Comparison of ENCODE assay signal across 8 cellular contexts in the genomic region with DNA sequence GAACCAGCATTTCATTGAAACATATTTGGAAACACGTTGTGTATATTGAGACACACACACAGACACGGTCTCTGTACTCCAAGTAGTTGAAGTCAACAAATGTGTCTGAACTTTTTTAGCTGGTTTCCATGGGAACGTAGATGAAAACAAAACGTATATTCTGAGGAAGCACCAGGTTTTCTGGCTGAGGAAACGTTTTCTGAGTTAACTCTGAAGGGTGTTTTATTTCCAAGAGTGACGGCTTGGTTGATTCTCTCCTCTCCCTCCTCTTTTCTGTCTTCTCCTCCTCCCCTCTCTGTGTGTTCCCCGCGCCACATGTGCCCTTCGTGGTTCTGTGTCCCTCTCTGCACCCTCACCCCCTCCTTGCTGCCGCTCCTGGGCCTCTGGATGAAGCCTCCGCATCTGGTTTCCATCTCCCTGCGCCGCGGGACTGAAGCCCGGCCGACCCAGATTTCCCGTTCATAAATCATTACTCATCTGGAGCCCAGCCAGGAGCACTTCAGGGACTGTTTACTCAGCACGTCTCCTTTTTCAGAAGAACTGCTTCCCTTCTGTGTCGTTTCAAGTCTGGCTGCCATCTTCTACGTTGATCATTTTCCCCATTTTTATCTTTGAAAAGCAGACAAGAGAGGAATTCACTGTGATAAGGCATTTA.
DNase-seq lines count a peak whose midpoint lies in the region; ATAC-seq, FAIRE-seq and TF ChIP-seq lines count a peak whose summit lies in the region.

No MANE protein-coding gene starts in this region.

- H3F3A ChIP-seq in PC-9 (ENCODE audit: insufficient read depth, low read depth): peaks cover 16% of the 10 kb centered on the region; the same call in 1 of the 2 replicates
- no peaks in the 10 kb centered on the region for H3F3A ChIP-seq in MM.1S (ENCODE audit: insufficient read depth, low read length)

- no peak for TF ChIP-seq RAD21 in HepG2 (CRISPR knock-in tag; IDR thresholded peaks at IDR 0.05)

- ATAC-seq in HepG2: peak; percentile 80

- H4K20me1 ChIP-seq in PC-9 (ENCODE audit: insufficient read depth) (no peaks in the 10 kb centered on the region), mammary epithelial cell (ENCODE audit: insufficient read depth, low read length) (no peaks in the 10 kb centered on the region), HepG2 (ENCODE audit: insufficient read depth, low read length) (no peaks in the 10 kb centered on the region), MM.1S (ENCODE audit: insufficient read depth, low read length) (no peaks in the 10 kb centered on the region)

- TF ChIP-seq POLR2A in HepG2 (IDR thresholded peaks at IDR 0.05; ENCODE audit: insufficient read depth in 1 of 2, low read depth in 2 of 2, low read length in 2 of 2): no peak

- H3K27me3 ChIP-seq in AG04450 (ENCODE audit: control insufficient read depth, insufficient read depth, low read length) (no peaks in the 10 kb centered on the region), PC-9 (ENCODE audit: insufficient read depth, low read depth) (no peaks in the 10 kb centered on the region), mammary epithelial cell (ENCODE audit: insufficient read depth, low read length) (no peaks in the 10 kb centered on the region), HepG2 (ENCODE audit: control insufficient read depth in 1 of 2, insufficient read depth in 2 of 2, low read length in 2 of 2) (peaks cover 0 to 23% of the 10 kb centered on the region in 2 experiments; a peak in 4 of 5 replicates), MM.1S (replicated peaks; ENCODE audit: insufficient read depth, low read length) (no peaks in the 10 kb centered on the region)

- CTCF ChIA-PET in AG04450 (lab: Charles Lee) (interaction anchor here (0.8 to 1.9 kb wide), 8 partner anchors 15 to 281 kb away, joined by 3 to 6 read pairs (median 4); no protein-coding TSS in a partner anchor), PC-9 (lab: Charles Lee) (no interaction called here), mammary epithelial cell (lab: Charles Lee; ENCODE audit: low non-redundant PET) (no interaction called here), HepG2 (lab: Yijun Ruan, JAX; ENCODE audit: low intra/inter-chr PET ratio, low total read pairs) (no interaction called here)

- no peaks in the 10 kb centered on the region for H3K4me1 Mint-ChIP-seq in glutamatergic neuron (ENCODE audit: low read depth, unreplicated experiment)

- no peaks in the 10 kb centered on the region for H3K9me3 Mint-ChIP-seq in glutamatergic neuron (ENCODE audit: unreplicated experiment)

- dilution Hi-C loops in mammary epithelial cell (cut with HindIII; ENCODE audit: low sequenced_read_pairs): loop anchor here (10.0 kb wide), 1 partner anchor 56 kb away; no protein-coding TSS in a partner anchor

- POLR2A ChIA-PET in AG04450 (lab: Yijun Ruan, JAX) (interaction anchor here (0.6 to 2.6 kb wide), 13 partner anchors 9 to 163 kb away, joined by 3 to 26 read pairs (median 4); no protein-coding TSS in a partner anchor), PC-9 (lab: Charles Lee; ENCODE audit: unreplicated experiment) (interaction anchor here (0.6 to 0.7 kb wide), 3 partner anchors 38 to 198 kb away, joined by 3 to 7 read pairs (median 4); no protein-coding TSS in a partner anchor), HepG2 (lab: Yijun Ruan, JAX) (no interaction called here)

- H3K9me3 ChIP-seq in AG04450 (ENCODE audit: control insufficient read depth, insufficient read depth, low read length): no peaks in the 10 kb centered on the region
- H3K9me3 ChIP-seq in PC-9 (ENCODE audit: insufficient read depth, low read depth): no peaks in the 10 kb centered on the region
- H3K9me3 ChIP-seq in mammary epithelial cell (replicated peaks; ENCODE audit: insufficient read depth, low read length): no peaks in the 10 kb centered on the region
- no peaks in the 10 kb centered on the region for H3K9me3 ChIP-seq in HepG2 (ENCODE audit: low read length)
- H3K9me3 ChIP-seq in MM.1S (replicated peaks; ENCODE audit: insufficient read depth, low read length): no peaks in the 10 kb centered on the region

- H3K27me3 Mint-ChIP-seq in glutamatergic neuron (ENCODE audit: unreplicated experiment): no peaks in the 10 kb centered on the region

- H3K4me2 ChIP-seq in PC-9: peak overlapping the region; percentile 86
- H3K4me2 ChIP-seq in mammary epithelial cell (ENCODE audit: insufficient read depth, low read depth, low read length): peak overlapping the region; percentile 78
- H3K4me2 ChIP-seq in HepG2 (ENCODE audit: low read depth, low read length): peak overlapping the region; percentile 37; the same call in 1 of the 2 replicates
- H3K4me2 ChIP-seq in MM.1S (ENCODE audit: low read depth, low read length): no peak overlapping the region

- no peak overlapping the region for H3K4me3 Mint-ChIP-seq in glutamatergic neuron (ENCODE audit: unreplicated experiment)

- H3K36me3 Mint-ChIP-seq in glutamatergic neuron (ENCODE audit: unreplicated experiment): no peaks in the 10 kb centered on the region

- intact Hi-C loops in PC-9 (cut with micrococcal nuclease; ENCODE audit: unreplicated experiment): loop anchor here (5.0 kb wide), 1 partner anchor 181 kb away; no protein-coding TSS in a partner anchor
- intact Hi-C loops in mammary epithelial cell (cut with micrococcal nuclease): loop anchor here (10.0 kb wide), 1 partner anchor 194 kb away; a partner anchor contains a TSS
- intact Hi-C loops in HepG2 (cut with micrococcal nuclease; ENCODE audit: unreplicated experiment): loop anchor here (1.0 kb wide), 1 partner anchor 24 kb away; no protein-coding TSS in a partner anchor

- H3K4me1 ChIP-seq in PC-9 (replicated peaks; ENCODE audit: insufficient read depth): peaks cover 19% of the 10 kb centered on the region
- H3K4me1 ChIP-seq in mammary epithelial cell (ENCODE audit: insufficient read depth, low read length): peaks cover 28% of the 10 kb centered on the region
- peaks cover 11% of the 10 kb centered on the region for H3K4me1 ChIP-seq in HepG2 (ENCODE audit: insufficient read depth, low read length)
- H3K4me1 ChIP-seq in MM.1S (ENCODE audit: low read length): no peaks in the 10 kb centered on the region

- H3K4me3 ChIP-seq in AG04450 (ENCODE audit: low read depth, low read length) (peak overlapping the region; percentile 14), PC-9 (peak overlapping the region; percentile 51; the same call in 1 of the 2 replicates), mammary epithelial cell (replicated peaks in 1 of 3; ENCODE audit: insufficient read depth in 1 of 3, low read depth in 2 of 3, low read length in 3 of 3) (peak overlapping the region in 1 of 3 experiments; percentile 6), HepG2 (replicated peaks in 1 of 3; ENCODE audit: insufficient read depth in 1 of 3, low read depth in 2 of 3, low read length in 3 of 3) (no peak overlapping the region; a peak in 1 of 6 replicates), MM.1S (ENCODE audit: low read length) (no peak overlapping the region)

- H3K27ac Mint-ChIP-seq in glutamatergic neuron (ENCODE audit: unreplicated experiment): no peak overlapping the region

- in situ Hi-C loops in mammary epithelial cell (cut with MboI; ENCODE audit: low sequenced_read_pairs in 2 of 2): no loop called here
- in situ Hi-C loops in HepG2 (cut with HindIII; ENCODE audit: extremely low pct_ligation_motif_present, low pct_unique_long_range_greater_than_20kb): no loop called here

- peak overlapping the region; percentile 35 for H3K9ac ChIP-seq in mammary epithelial cell (ENCODE audit: insufficient read depth, low read length)
- no peak overlapping the region for H3K9ac ChIP-seq in HepG2 (ENCODE audit: insufficient read depth, low read depth, low read length)
- H3K9ac ChIP-seq in MM.1S (ENCODE audit: low read length): no peak overlapping the region

- H3K36me3 ChIP-seq in PC-9 (ENCODE audit: low read depth) (no peaks in the 10 kb centered on the region), mammary epithelial cell (ENCODE audit: insufficient read depth, low read length) (no peaks in the 10 kb centered on the region), HepG2 (replicated peaks in 1 of 2; ENCODE audit: control insufficient read depth in 1 of 2, insufficient read depth in 2 of 2, low read length in 2 of 2) (no peaks in the 10 kb centered on the region), MM.1S (replicated peaks; ENCODE audit: insufficient read depth, low read length) (no peaks in the 10 kb centered on the region)

- 0 out of 2 replicates have a peak, but pooled peaks cover 5% of the 10 kb centered on the region for H3K9me2 ChIP-seq in PC-9 (ENCODE audit: insufficient read depth)
- no peaks in the 10 kb centered on the region for H3K9me2 ChIP-seq in MM.1S (replicated peaks; ENCODE audit: insufficient read depth, low read length)

- 2% methylated on average over 17 of the region's 20 CpGs for WGBS in mammary epithelial cell (ENCODE audit: low coverage, missing lambda C conversion rate)
- whole genome bisulfite sequencing in HepG2 (ENCODE audit: low lambda C conversion rate): 3% methylated on average over 20 of the region's 20 CpGs

- TF ChIP-seq EP300 in HepG2 (IDR thresholded peaks at IDR 0.05; ENCODE audit: low read depth in 2 of 2, low read length in 2 of 2) (no peak), HepG2 (CRISPR knock-in tag; IDR thresholded peaks at IDR 0.05; ENCODE audit: borderline replicate concordance) (no peak)

- TF ChIP-seq CTCF in AG04450 (IDR thresholded peaks at IDR 0.05; ENCODE audit: low read depth, low read length) (no peak), PC-9 (conservative IDR thresholded peaks at IDR 0.05) (no peak), mammary epithelial cell (conservative IDR thresholded peaks at IDR 0.05 in 1 of 2, IDR thresholded peaks at IDR 0.05 in 1 of 2; ENCODE audit: extremely low read depth in 1 of 2, insufficient read depth in 1 of 2, low read depth in 1 of 2, low read length in 2 of 2) (no peak), HepG2 (CRISPR knock-in tag; IDR thresholded peaks at IDR 0.05) (no peak), glutamatergic neuron (IDR thresholded peaks at IDR 0.05; ENCODE audit: partially characterized antibody, unreplicated experiment) (no peak), MM.1S (IDR thresholded peaks at IDR 0.05; ENCODE audit: low read length) (no peak)

- peak; percentile 97 for DNase-seq in AG04450 (ENCODE audit: low read depth, low spot score)
- DNase-seq in HT-29 (ENCODE audit: low spot score): peak; percentile 83
- peak; percentile 89 to 93 for DNase-seq in PC-9
- peak; percentile 88 for DNase-seq in mammary epithelial cell
- peak; percentile 63 for DNase-seq in HepG2 (ENCODE audit: low spot score)
- peak; percentile 23 to 33 for DNase-seq in stimulated activated CD4-positive, alpha-beta T cell treated with anti-CD3 and anti-CD28 coated beads, Interleukin-2, amount 100 ng/mL, for 48 hours
- DNase-seq in glutamatergic neuron: no peak
- no peak for DNase-seq in MM.1S

- H3K79me2 ChIP-seq in PC-9 (ENCODE audit: low read depth) (no peaks in the 10 kb centered on the region), mammary epithelial cell (ENCODE audit: insufficient read depth, low read length) (no peaks in the 10 kb centered on the region), HepG2 (ENCODE audit: insufficient read depth, low read length) (no peaks in the 10 kb centered on the region), MM.1S (ENCODE audit: low read length) (no peaks in the 10 kb centered on the region)

- BruUV-seq in PC-9 (replicated peaks; lab: Mats Ljungman, UMichigan) (no TSS peak), mammary epithelial cell (replicated peaks; lab: Mats Ljungman, UMichigan) (no TSS peak), HepG2 (replicated peaks; lab: Mats Ljungman, UMichigan) (no TSS peak)

- FAIRE-seq in HepG2 (lab: Jason Lieb, UNC): no peak

- H3K27ac ChIP-seq in AG04450 (ENCODE audit: low read depth, low read length) (peak overlapping the region; percentile 94), PC-9 (peak overlapping the region; percentile 3; the same call in 1 of the 2 replicates), mammary epithelial cell (ENCODE audit: insufficient read depth, low read depth, low read length) (peak overlapping the region; percentile 81), HepG2 (ENCODE audit: extremely low read length, insufficient read depth, low read length) (no peak overlapping the region), MM.1S (ENCODE audit: low read length) (no peak overlapping the region)

- H2AFZ ChIP-seq in PC-9 (peak overlapping the region; percentile 77), mammary epithelial cell (ENCODE audit: low read depth, low read length) (peak overlapping the region; percentile 94), HepG2 (ENCODE audit: low read length) (no peak overlapping the region), MM.1S (ENCODE audit: low read length) (no peak overlapping the region)

Comparison
In these comparisons a context has a peak if more than half of its experiments do, and no peak if none do; other contexts are left out.
1. DNase-seq: peak in AG04450 (single experiment), HT-29 (single experiment), PC-9 (2 of 2), mammary epithelial cell (single experiment), HepG2 (single experiment) and stimulated activated CD4-positive, alpha-beta T cell treated with anti-CD3 and anti-CD28 coated beads, Interleukin-2, amount 100 ng/mL, for 48 hours (2 of 2); none in glutamatergic neuron (single experiment) and MM.1S (single experiment).
2. H3K27ac ChIP-seq: peak in AG04450 (single experiment), PC-9 (single experiment) and mammary epithelial cell (single experiment); none in HepG2 (single experiment) and MM.1S (single experiment).
3. H3K4me3 ChIP-seq: peak in AG04450 (single experiment) and PC-9 (single experiment); none in HepG2 (0 of 3) and MM.1S (single experiment).
4. H2AFZ ChIP-seq: peak in PC-9 (single experiment) and mammary epithelial cell (single experiment); none in HepG2 (single experiment) and MM.1S (single experiment).